39 cellular contexts compared by ENCODE assay signal in genomic region chr20:22101606-22102005, GRCh38.
"Had no signal": no experiment of that assay in that cellular context is flagged by ENCODE, and none has a peak within 500 bp of the region (broad histone marks: within the 10 kb centered on the region; RNA-seq: fewer than 3 reads in every experiment).

No MANE protein-coding gene starts in this region.

- H3K4me1 ChIP-seq: adrenal gland, ascending aorta, body of pancreas, breast epithelium had no signal

- H3K4me1 Mint-ChIP-seq: activated naive CD4-positive, alpha-beta T cell treated with anti-CD3 and anti-CD28 coated beads, Interleukin-2, amount 10 ng/mL, durations not matched to agents 7 days and 5 days; activated naive CD4-positive, alpha-beta T cell treated with anti-CD3 and anti-CD28 coated beads, Interleukin-2, amount 50 U/mL, for 24 hours; activated naive CD8-positive, alpha-beta T cell treated with anti-CD3 and anti-CD28 coated beads for 36 hours; activated naive CD8-positive, alpha-beta T cell treated with anti-CD3 and anti-CD28 coated beads, Interleukin-2, amount 10 ng/mL, durations not matched to agents 7 days and 5 days; activated naive CD8-positive, alpha-beta T cell treated with anti-CD3 and anti-CD28 coated beads, Interleukin-2, amount 50 U/mL, for 24 hours; activated T-helper 17 cell treated with anti-CD3 and anti-CD28 coated beads, Interleukin-2, amount 50 U/mL, for 72 hours; brain; central memory CD8-positive, alpha-beta T cell had no signal

- H3K36me3 Mint-ChIP-seq: activated naive CD4-positive, alpha-beta T cell treated with anti-CD3 and anti-CD28 coated beads, Interleukin-2, amount 10 ng/mL, durations not matched to agents 7 days and 5 days; activated naive CD4-positive, alpha-beta T cell treated with anti-CD3 and anti-CD28 coated beads, Interleukin-2, amount 50 U/mL, for 24 hours; activated naive CD4-positive, alpha-beta T cell treated with anti-CD3 and anti-CD28 coated beads, Interleukin-2, amount 50 U/mL, for 72 hours; activated naive CD8-positive, alpha-beta T cell; activated naive CD8-positive, alpha-beta T cell treated with anti-CD3 and anti-CD28 coated beads for 36 hours; activated naive CD8-positive, alpha-beta T cell treated with anti-CD3 and anti-CD28 coated beads, Interleukin-2, amount 10 ng/mL, durations not matched to agents 7 days and 5 days; brain had no signal

- ATAC-seq: activated naive CD4-positive, alpha-beta T cell treated with anti-CD3 and anti-CD28 coated beads, Interleukin-2, amount 50 U/mL, for 72 hours; activated naive CD8-positive, alpha-beta T cell treated with anti-CD3 and anti-CD28 coated beads, Interleukin-2, amount 50 U/mL, for 24 hours; activated T-cell treated with anti-CD3 and anti-CD28 coated beads, Interleukin-2, amount 50 U/mL, for 4 hours; activated T-cell treated with anti-CD3 and anti-CD28 coated beads, Interleukin-2, amount 50 U/mL, for 72 hours; activated T-helper 17 cell treated with anti-CD3 and anti-CD28 coated beads, Interleukin-2, amount 50 U/mL, for 72 hours; body of pancreas had no signal

- H3K4me3 ChIP-seq: adrenal gland, ascending aorta, body of pancreas, breast epithelium, cardiac muscle cell had no signal

- H3K27ac ChIP-seq: adrenal gland, ascending aorta, body of pancreas, brain microvascular endothelial cell, breast epithelium, cardiac muscle cell had no signal

- H3K36me3 ChIP-seq: adrenal gland, ascending aorta, brain microvascular endothelial cell, breast epithelium, cardiac muscle cell had no signal

- DNase-seq: activated effector memory CD4-positive, alpha-beta T cell treated with anti-CD3 and anti-CD28 coated beads, Interleukin-2, amount 50 U/mL, for 16 hours; activated effector memory CD4-positive, alpha-beta T cell treated with Interleukin-2 at 50 U/mL for 16 hours; activated gamma-delta T cell; activated gamma-delta T cell treated with Interleukin-2 at 50 U/mL for 16 hours; activated naive CD4-positive, alpha-beta T cell; activated naive CD4-positive, alpha-beta T cell treated with anti-CD3 and anti-CD28 coated beads for 36 hours; activated naive CD4-positive, alpha-beta T cell treated with anti-CD3 and anti-CD28 coated beads, Interleukin-2, amount 10 ng/mL, durations not matched to agents 7 days and 5 days; activated naive CD4-positive, alpha-beta T cell treated with anti-CD3 and anti-CD28 coated beads, Interleukin-2, amount 50 U/mL, for 16 hours; activated naive CD4-positive, alpha-beta T cell treated with Interleukin-2 at 50 U/mL for 16 hours; activated naive CD8-positive, alpha-beta T cell treated with anti-CD3 and anti-CD28 coated beads for 36 hours; activated naive CD8-positive, alpha-beta T cell treated with anti-CD3 and anti-CD28 coated beads, Interleukin-2, amount 10 ng/mL, durations not matched to agents 7 days and 5 days; activated naive CD8-positive, alpha-beta T cell treated with anti-CD3 and anti-CD28 coated beads, Interleukin-2, amount 50 U/mL, for 24 hours; activated T-cell treated with anti-CD3 and anti-CD28 coated beads, Interleukin-2, amount 50 U/mL, for 24 hours; activated T-cell treated with anti-CD3 and anti-CD28 coated beads, Interleukin-2, amount 50 U/mL, for 4 hours; activated T-cell treated with anti-CD3 and anti-CD28 coated beads, Interleukin-2, amount 50 U/mL, for 48 hours; activated T-cell treated with anti-CD3 and anti-CD28 coated beads, Interleukin-2, amount 50 U/mL, for 72 hours; adrenal gland; amniotic stem cell; amygdala; anterior cingulate cortex; aorta; body of pancreas; brain microvascular endothelial cell; caudate nucleus; central memory CD4-positive, alpha-beta T cell; cerebellar nuclear complex had no signal

- H3K27me3 Mint-ChIP-seq: activated naive CD4-positive, alpha-beta T cell treated with anti-CD3 and anti-CD28 coated beads, Interleukin-2, amount 10 ng/mL, durations not matched to agents 7 days and 5 days; activated naive CD4-positive, alpha-beta T cell treated with anti-CD3 and anti-CD28 coated beads, Interleukin-2, amount 50 U/mL, for 24 hours; activated naive CD8-positive, alpha-beta T cell; activated naive CD8-positive, alpha-beta T cell treated with anti-CD3 and anti-CD28 coated beads for 36 hours; activated naive CD8-positive, alpha-beta T cell treated with anti-CD3 and anti-CD28 coated beads, Interleukin-2, amount 10 ng/mL, durations not matched to agents 7 days and 5 days; activated naive CD8-positive, alpha-beta T cell treated with anti-CD3 and anti-CD28 coated beads, Interleukin-2, amount 50 U/mL, for 24 hours; activated T-cell treated with anti-CD3 and anti-CD28 coated beads, Interleukin-2, amount 50 U/mL, for 24 hours; activated T-helper 17 cell treated with anti-CD3 and anti-CD28 coated beads, Interleukin-2, amount 50 U/mL, for 72 hours; brain; central memory CD8-positive, alpha-beta T cell had no signal

- H3K4me3 Mint-ChIP-seq: activated naive CD4-positive, alpha-beta T cell treated with anti-CD3 and anti-CD28 coated beads for 36 hours; activated naive CD4-positive, alpha-beta T cell treated with anti-CD3 and anti-CD28 coated beads, Interleukin-2, amount 10 ng/mL, durations not matched to agents 7 days and 5 days; activated naive CD4-positive, alpha-beta T cell treated with anti-CD3 and anti-CD28 coated beads, Interleukin-2, amount 50 U/mL, for 24 hours; activated naive CD8-positive, alpha-beta T cell; activated naive CD8-positive, alpha-beta T cell treated with anti-CD3 and anti-CD28 coated beads for 36 hours; activated naive CD8-positive, alpha-beta T cell treated with anti-CD3 and anti-CD28 coated beads, Interleukin-2, amount 10 ng/mL, durations not matched to agents 7 days and 5 days; activated naive CD8-positive, alpha-beta T cell treated with anti-CD3 and anti-CD28 coated beads, Interleukin-2, amount 50 U/mL, for 24 hours; activated T-cell treated with anti-CD3 and anti-CD28 coated beads, Interleukin-2, amount 50 U/mL, for 24 hours; activated T-cell treated with anti-CD3 and anti-CD28 coated beads, Interleukin-2, amount 50 U/mL, for 4 hours; activated T-cell treated with anti-CD3 and anti-CD28 coated beads, Interleukin-2, amount 50 U/mL, for 72 hours; activated T-helper 1 cell treated with anti-CD3 and anti-CD28 coated beads, Interleukin-12 subunit alpha, Interleukin-12 subunit beta, Interleukin-2, Interleukin-4 antibody, amounts not matched to agents 30 ng/mL and 10 ng/mL and 1 ng/mL, durations not matched to agents 14 hours and 24 hours and 36 hours; activated T-helper 17 cell treated with anti-CD3 and anti-CD28 coated beads, Interleukin-2, amount 50 U/mL, for 72 hours; brain; central memory CD8-positive, alpha-beta T cell had no signal

- H3K27ac Mint-ChIP-seq: activated naive CD4-positive, alpha-beta T cell treated with anti-CD3 and anti-CD28 coated beads for 36 hours; activated naive CD4-positive, alpha-beta T cell treated with anti-CD3 and anti-CD28 coated beads, Interleukin-2, amount 10 ng/mL, durations not matched to agents 7 days and 5 days; activated naive CD4-positive, alpha-beta T cell treated with anti-CD3 and anti-CD28 coated beads, Interleukin-2, amount 50 U/mL, for 24 hours; activated naive CD4-positive, alpha-beta T cell treated with anti-CD3 and anti-CD28 coated beads, Interleukin-2, amount 50 U/mL, for 72 hours; activated naive CD8-positive, alpha-beta T cell; activated naive CD8-positive, alpha-beta T cell treated with anti-CD3 and anti-CD28 coated beads for 36 hours; activated naive CD8-positive, alpha-beta T cell treated with anti-CD3 and anti-CD28 coated beads, Interleukin-2, amount 10 ng/mL, durations not matched to agents 7 days and 5 days; activated naive CD8-positive, alpha-beta T cell treated with anti-CD3 and anti-CD28 coated beads, Interleukin-2, amount 50 U/mL, for 24 hours; activated T-cell treated with anti-CD3 and anti-CD28 coated beads, Interleukin-2, amount 50 U/mL, for 24 hours; activated T-cell treated with anti-CD3 and anti-CD28 coated beads, Interleukin-2, amount 50 U/mL, for 72 hours; activated T-helper 1 cell treated with anti-CD3 and anti-CD28 coated beads, Interleukin-12 subunit alpha, Interleukin-12 subunit beta, Interleukin-2, Interleukin-4 antibody, amounts not matched to agents 30 ng/mL and 10 ng/mL and 1 ng/mL, durations not matched to agents 14 hours and 24 hours and 36 hours; activated T-helper 17 cell treated with anti-CD3 and anti-CD28 coated beads, Interleukin-2, amount 50 U/mL, for 72 hours; activated T-helper 2 cell treated with anti-CD3 and anti-CD28 coated beads, Interferon-gamma antibody, Interleukin-2, Interleukin-4, amounts not matched to agents 10 μg/mL and 5 μg/mL and 100 μg/mL, durations not matched to agents 14 hours and 24 hours and 36 hours; brain had no signal

- H3K9me3 ChIP-seq: adrenal gland, ascending aorta, body of pancreas, breast epithelium had no signal

- H3K27me3 ChIP-seq: adrenal gland, ascending aorta, body of pancreas, brain microvascular endothelial cell, breast epithelium, cardiac muscle cell had no signal

- FAIRE-seq: astrocyte, bronchial epithelial cell had no signal
